ENCODE assay signal across 1 cellular context in genomic region chr19:35303357-35303915, GRCh38.
TF ChIP-seq lines count a peak whose summit lies in the region.

No MANE protein-coding gene starts in this region.

TF ChIP-seq in K562, 482 proteins besides CTCF, POLR2A, EP300 and RAD21:
- TF ChIP-seq BRF1 (IDR thresholded peaks at IDR 0.05; ENCODE audit: borderline replicate concordance, extremely low read depth, insufficient read length) (no peak), ATF3 (IDR thresholded peaks at IDR 0.05) (peak; percentile 60), ATF3 (CRISPR knock-in tag; conservative IDR thresholded peaks at IDR 0.05) (no peak), MLLT1 (IDR thresholded peaks at IDR 0.05) (peak in 1 of 2 experiments; percentile 86; a peak in 2 of 4 replicates), ZBTB17 (CRISPR knock-in tag; IDR thresholded peaks at IDR 0.05) (peak; percentile 83), BCLAF1 (IDR thresholded peaks at IDR 0.05; ENCODE audit: borderline replicate concordance in 1 of 2, control insufficient read depth in 1 of 2, low read depth in 2 of 2, low read length in 1 of 2) (no peak), BACH1 (tag; IDR thresholded peaks at IDR 0.05) (no peak), ZFP36 (IDR thresholded peaks at IDR 0.05; ENCODE audit: low read depth, low read length, partially characterized antibody) (peak; percentile 39), ZNF3 (CRISPR knock-in tag; IDR thresholded peaks at IDR 0.05) (no peak), ATF6 (CRISPR knock-in tag; IDR thresholded peaks at IDR 0.05) (no peak), YY1 (IDR thresholded peaks at IDR 0.05; ENCODE audit: borderline replicate concordance in 1 of 3, control insufficient read depth in 1 of 3, extremely low read depth in 1 of 3, insufficient read depth in 3 of 3, insufficient read length in 1 of 3, insufficient replicate concordance in 2 of 3, low read depth in 1 of 3, low read length in 2 of 3) (peak in 1 of 3 experiments; percentile 2), ATF4 (CRISPR knock-in tag; IDR thresholded peaks at IDR 0.05) (no peak), JUND (IDR thresholded peaks at IDR 0.05; ENCODE audit: borderline replicate concordance, low read depth, low read length) (peak; percentile 27; the same call in 1 of the 2 replicates), JUND (tag; IDR thresholded peaks at IDR 0.05; ENCODE audit: borderline replicate concordance, low read depth, low read length) (no peak), SIN3A (IDR thresholded peaks at IDR 0.05; ENCODE audit: borderline replicate concordance in 2 of 2, control insufficient read depth in 1 of 2, low read depth in 2 of 2, low read length in 2 of 2) (no peak), BCOR (IDR thresholded peaks at IDR 0.05) (0 out of 2 replicates have a peak, but pooled peaks have one; percentile 18), KDM1A (IDR thresholded peaks at IDR 0.05) (0 out of 4 replicates have a peak, but pooled peaks of 1 of the 2 experiments have one; percentile 22)
TF ChIP-seq in K562: peak in this region for 8.
